Comparison of ENCODE assay signal across 12 cellular contexts in genomic region chr19:16117594-16118033, GRCh38. TPM values are rescaled to one million over a fixed set of nuclear protein-coding genes. Genes with fewer than 3 reads are reported as not detected.
DNase-seq lines count a peak whose midpoint lies in the region; ATAC-seq, FAIRE-seq and TF ChIP-seq lines count a peak whose summit lies in the region.
"Had no signal": no experiment of that assay in that cellular context is flagged by ENCODE, and none has a peak within 500 bp of the region (broad histone marks: within the 10 kb centered on the region; RNA-seq: fewer than 3 reads in every experiment).

No MANE protein-coding gene starts in this region.

- 86% methylated on average over 7 of the region's 11 CpGs; no CpG with 5 or more reads in 1 of the 2 experiments for WGBS in IMR-90 (ENCODE audit: extremely low coverage in 2 of 2, insufficient read length in 1 of 2), 2 experiments

- H4K20me1 ChIP-seq in IMR-90 (ENCODE audit: insufficient read depth, low read length), result peaks cover 24% of the 10 kb centered on the region; the same call in 1 of the 2 replicates

- H2BK120ac ChIP-seq in IMR-90 (ENCODE audit: low read depth, low read length), result no peak overlapping the region

- no peak overlapping the region for H4K91ac ChIP-seq in IMR-90 (ENCODE audit: insufficient read depth, low read depth, low read length)

- no peak overlapping the region for H2BK20ac ChIP-seq in IMR-90 (ENCODE audit: low read depth, low read length)

- H2BK5ac ChIP-seq in IMR-90 (ENCODE audit: low read depth, low read length, poor library complexity, severe bottlenecking), result no peak overlapping the region

- no peak overlapping the region for H3K4ac ChIP-seq in IMR-90 (ENCODE audit: low read depth, low read length)

- peak overlapping the region; percentile 73 to 91 for H3K27ac Mint-ChIP-seq in activated naive CD4-positive, alpha-beta T cell treated with anti-CD3 and anti-CD28 coated beads, Interleukin-2, amount 50 U/mL, for 72 hours

- dilution Hi-C loops in IMR-90 (cut with HindIII; ENCODE audit: low sequenced_read_pairs, unreplicated experiment), result no loop called here

- H4K5ac ChIP-seq in IMR-90 (ENCODE audit: low read depth, low read length), result no peak overlapping the region

- no TSS peak for BruUV-seq in IMR-90 (replicated peaks; lab: Mats Ljungman, UMichigan)

- peak; percentile 90 for FAIRE-seq in GM12891 (lab: Jason Lieb, UNC)
- FAIRE-seq: G401.6, HTR-8/SVneo had no signal

- no peak overlapping the region for H2AFZ ChIP-seq in IMR-90 (replicated peaks; ENCODE audit: low read length, poor library complexity)

- intact Hi-C loops in IMR-90 (cut with micrococcal nuclease), result no loop called here

- H3K4me3 ChIP-seq in IMR-90 (ENCODE audit: insufficient read depth, low read depth, low read length) (no peak overlapping the region), retinal pigment epithelial cell (ENCODE audit: low read length) (no peak overlapping the region), right atrium auricular region (no peak overlapping the region)

- TF ChIP-seq CTCF in IMR-90 (conservative IDR thresholded peaks at IDR 0.05; ENCODE audit: low read depth, low read length), result 0 out of 2 replicates have a peak, but pooled peaks have one; percentile 10
- peak; percentile 13 for TF ChIP-seq CTCF in retinal pigment epithelial cell (conservative IDR thresholded peaks at IDR 0.05; ENCODE audit: low read depth, low read length)
- TF ChIP-seq CTCF in right atrium auricular region (IDR thresholded peaks at IDR 0.05), result no peak

- H3K9me3 ChIP-seq in IMR-90 (ENCODE audit: control insufficient read depth, insufficient read depth, low read length), result no peaks in the 10 kb centered on the region
- no peaks in the 10 kb centered on the region for H3K9me3 ChIP-seq in right atrium auricular region

- H3K4me1 ChIP-seq in IMR-90 (ENCODE audit: control insufficient read depth, insufficient read depth, low read length), result peaks cover 2% of the 10 kb centered on the region
- peaks cover 0 to 30% of the 10 kb centered on the region in 2 donors for H3K4me1 ChIP-seq in right atrium auricular region

- no peak overlapping the region for H3K18ac ChIP-seq in IMR-90 (ENCODE audit: low read depth, low read length)

- peak overlapping the region; percentile 65 for H2AK9ac ChIP-seq in IMR-90 (replicated peaks; ENCODE audit: low read depth, low read length, poor library complexity)

- CTCF ChIA-PET in IMR-90 (lab: Yijun Ruan, JAX), result no interaction called here

- no peak overlapping the region for H4K8ac ChIP-seq in IMR-90 (ENCODE audit: low read depth in 2 of 2, low read length in 2 of 2)

- H3K56ac ChIP-seq in IMR-90 (ENCODE audit: extremely low read depth, insufficient read depth, low read length), result no peak overlapping the region

- TF ChIP-seq POLR2A in GM12891 (IDR thresholded peaks at IDR 0.05; ENCODE audit: low read depth, low read length) (0 out of 2 replicates have a peak, but pooled peaks have one; percentile 3), IMR-90 (IDR thresholded peaks at IDR 0.05; ENCODE audit: low read depth, low read length) (no peak)

- peak; percentile 16; the same call in 1 of the 2 replicates for TF ChIP-seq RAD21 in IMR-90 (IDR thresholded peaks at IDR 0.05; ENCODE audit: low read length)

- DNase-seq in GM12891 (ENCODE audit: insufficient read length, low spot score) (no peak), IMR-90 (no peak), retinal pigment epithelial cell (ENCODE audit: low read depth) (no peak), NCI-H82 treated with DMSO at 0.1 percent for 48 hours (lab: John Stamatoyannopoulos, UW; ENCODE audit: unreplicated experiment) (no peak), NCI-H187 treated with DMSO at 0.1 percent for 48 hours (lab: John Stamatoyannopoulos, UW) (no peak), right atrium auricular region (ENCODE audit: low spot score) (no peak), C1 segment of cervical spinal cord (lab: John Stamatoyannopoulos, UW) (no peak)
- DNase-seq in activated naive CD4-positive, alpha-beta T cell treated with anti-CD3 and anti-CD28 coated beads, Interleukin-2, amount 50 U/mL, for 72 hours (ENCODE audit: low spot score in 2 of 2), result no peak
- DNase-seq: NCI-H774 had no signal

- H3K36me3 ChIP-seq in IMR-90 (ENCODE audit: control insufficient read depth, insufficient read depth, low read length) (peaks cover 42% of the 10 kb centered on the region), right atrium auricular region (peaks cover 43% of the 10 kb centered on the region)

- H3K36me3 Mint-ChIP-seq in activated naive CD4-positive, alpha-beta T cell treated with anti-CD3 and anti-CD28 coated beads, Interleukin-2, amount 50 U/mL, for 72 hours, result peaks cover 12 to 15% of the 10 kb centered on the region in 2 donors

- H3K4me2 ChIP-seq in IMR-90 (ENCODE audit: low read depth, low read length), result no peak overlapping the region

- no peaks in the 10 kb centered on the region for H3K27me3 ChIP-seq in IMR-90 (ENCODE audit: control insufficient read depth, insufficient read depth, low read length)
- H3K27me3 ChIP-seq in right atrium auricular region, result no peaks in the 10 kb centered on the region

- H3K9me3 Mint-ChIP-seq in activated naive CD4-positive, alpha-beta T cell treated with anti-CD3 and anti-CD28 coated beads, Interleukin-2, amount 50 U/mL, for 72 hours, result no peaks in the 10 kb centered on the region

- in situ Hi-C loops in IMR-90 (cut with MboI; ENCODE audit: low sequenced_read_pairs), result no loop called here

- no peak overlapping the region for H2AK5ac ChIP-seq in IMR-90 (ENCODE audit: low read depth, low read length)

- H3K14ac ChIP-seq in IMR-90 (replicated peaks; ENCODE audit: low read depth, low read length), result no peak overlapping the region

- POLR2A ChIA-PET in IMR-90 (lab: Charles Lee; ENCODE audit: unreplicated experiment), result no interaction called here

- no peak overlapping the region for H3K23ac ChIP-seq in IMR-90 (ENCODE audit: low read depth, low read length)

- ATAC-seq in IMR-90 (ENCODE audit: low read depth), result peak; percentile 44; the same call in 1 of the 2 replicates
- ATAC-seq in activated naive CD4-positive, alpha-beta T cell treated with anti-CD3 and anti-CD28 coated beads, Interleukin-2, amount 50 U/mL, for 72 hours, result no peak

- peaks cover 12% of the 10 kb centered on the region for H3K9me1 ChIP-seq in IMR-90 (ENCODE audit: insufficient read depth, low read length)

- no peak overlapping the region for H3K9ac ChIP-seq in IMR-90 (ENCODE audit: low read depth, low read length)

- H2BK15ac ChIP-seq in IMR-90 (ENCODE audit: low read depth, low read length), result no peak overlapping the region

- peaks cover 10 to 67% of the 10 kb centered on the region in 2 experiments for H3K79me1 ChIP-seq in IMR-90 (ENCODE audit: low read depth in 1 of 2, low read length in 2 of 2)

- H3K27ac ChIP-seq in IMR-90 (ENCODE audit: insufficient read depth, low read length), result no peak overlapping the region
- no peak overlapping the region for H3K27ac ChIP-seq in right atrium auricular region

TF ChIP-seq in GM12891, 5 proteins besides CTCF, POLR2A, EP300 and RAD21:
- TF ChIP-seq POLR2AphosphoS5 (IDR thresholded peaks at IDR 0.05; ENCODE audit: low read depth, low read length) (no peak), PAX5 (IDR thresholded peaks at IDR 0.05; ENCODE audit: insufficient read depth, low read length, severe bottlenecking) (peak; percentile 14)
TF ChIP-seq in GM12891: peak in this region for 1.

TF ChIP-seq in IMR-90, 13 proteins besides CTCF, POLR2A, EP300 and RAD21 (continues in another document):
- TF ChIP-seq CHD1 (IDR thresholded peaks at IDR 0.05; ENCODE audit: low read depth, low read length), result no peak
- TF ChIP-seq NFE2L2 (IDR thresholded peaks at IDR 0.05; ENCODE audit: low read depth, low read length), result no peak
- TF ChIP-seq CEBPB (IDR thresholded peaks at IDR 0.05; ENCODE audit: low read depth, low read length), result no peak
- TF ChIP-seq FOS (IDR thresholded peaks at IDR 0.05; ENCODE audit: low read depth, low read length), result no peak
- no peak for TF ChIP-seq MXI1 (IDR thresholded peaks at IDR 0.05; ENCODE audit: borderline replicate concordance, low read depth, low read length)

RNA-seq across cellular contexts. Expression of gene RAB8A, which starts 5.9 kb away (rescaled TPM):
- 118 TPM for polyA plus RNA-seq in GM12891 (2012; ENCODE audit: low read depth, missing spikeins)
- 135 and 158 TPM in 2 replicates for total RNA-seq in IMR-90 (2012; rRNA removed)
- polyA plus RNA-seq in IMR-90 (2012; rRNA removed), result 61.8 and 64.5 TPM in 2 replicates
- polyA plus RNA-seq in IMR-90 (2012; cell fraction: cytosol; rRNA removed), result 33.9 and 47.1 TPM in 2 replicates
- polyA plus RNA-seq in IMR-90 (2012; cell fraction: nucleus; rRNA removed; ENCODE audit: low replicate concordance), result 24.8 and 40.7 TPM in 2 replicates
- total RNA-seq in activated naive CD4-positive, alpha-beta T cell treated with anti-CD3 and anti-CD28 coated beads, Interleukin-2, amount 50 U/mL, for 72 hours, result 100 to 1,000 TPM; 125 to 155 TPM
- 10 to 100 TPM; 14.2 to 29.9 TPM for total RNA-seq in right atrium auricular region

RNA-seq across cellular contexts. Expression of gene HSH2D, which starts 25.9 kb away (rescaled TPM):
- polyA plus RNA-seq in GM12891 (2012; ENCODE audit: low read depth, missing spikeins), result 75.2 TPM
- not detected in 2 replicates for total RNA-seq in IMR-90 (2012; rRNA removed)
- polyA plus RNA-seq in IMR-90 (2012; rRNA removed), result not detected in 2 replicates
- polyA plus RNA-seq in IMR-90 (2012; cell fraction: cytosol; rRNA removed), result not detected in 2 replicates
- polyA plus RNA-seq in IMR-90 (2012; cell fraction: nucleus; rRNA removed; ENCODE audit: low replicate concordance), result not detected in 2 replicates
- total RNA-seq in activated naive CD4-positive, alpha-beta T cell treated with anti-CD3 and anti-CD28 coated beads, Interleukin-2, amount 50 U/mL, for 72 hours, result 10 to 100 TPM; 23.9 to 49.8 TPM
- 1 to 10 TPM in 1 of 2 donors, not detected in 1; 1.1 TPM for total RNA-seq in right atrium auricular region

RNA-seq across cellular contexts. Expression of gene TPM4, which starts 41.3 kb away (rescaled TPM):
- 247 TPM for polyA plus RNA-seq in GM12891 (2012; ENCODE audit: low read depth, missing spikeins)
- total RNA-seq in IMR-90 (2012; rRNA removed) (1,075 and 1,562 TPM in 2 replicates), right atrium auricular region (100 to 1,000 TPM; 163 to 194 TPM)
- 1,160 and 1,218 TPM in 2 replicates for polyA plus RNA-seq in IMR-90 (2012; rRNA removed)
- polyA plus RNA-seq in IMR-90 (2012; cell fraction: cytosol; rRNA removed), result 1,916 and 2,081 TPM in 2 replicates
- 535 and 1,052 TPM in 2 replicates for polyA plus RNA-seq in IMR-90 (2012; cell fraction: nucleus; rRNA removed; ENCODE audit: low replicate concordance)
- 100 to 1,000 TPM; 405 to 411 TPM for total RNA-seq in activated naive CD4-positive, alpha-beta T cell treated with anti-CD3 and anti-CD28 coated beads, Interleukin-2, amount 50 U/mL, for 72 hours

RNA-seq across cellular contexts. Expression of gene CIB3, which starts 55.7 kb away (rescaled TPM):
- polyA plus RNA-seq in GM12891 (2012; ENCODE audit: low read depth, missing spikeins), result not detected
- not detected in 2 replicates for total RNA-seq in IMR-90 (2012; rRNA removed)
- polyA plus RNA-seq in IMR-90 (2012; rRNA removed), result not detected in 2 replicates
- polyA plus RNA-seq in IMR-90 (2012; cell fraction: cytosol; rRNA removed), result not detected in 2 replicates
- not detected in 2 replicates for polyA plus RNA-seq in IMR-90 (2012; cell fraction: nucleus; rRNA removed; ENCODE audit: low replicate concordance)
- total RNA-seq in activated naive CD4-positive, alpha-beta T cell treated with anti-CD3 and anti-CD28 coated beads, Interleukin-2, amount 50 U/mL, for 72 hours, result 1 to 10 TPM in 1 of 2 donors, not detected in 1; 1.0 TPM
- total RNA-seq in right atrium auricular region, result not detected
- total RNA-seq: right cardiac atrium had no signal
- polyA plus RNA-seq: right cardiac atrium had no signal

Comparison
In these comparisons a context has a peak if more than half of its experiments do, and no peak if none do; other contexts are left out.
1. CTCF ChIP-seq: peak in IMR-90 (single experiment) and retinal pigment epithelial cell (single experiment); none in right atrium auricular region (0 of 2).
2. RNA of gene HSH2D, which starts 25.9 kb away (total RNA-seq): 23.9 to 49.8 TPM in activated naive CD4-positive, alpha-beta T cell treated with anti-CD3 and anti-CD28 coated beads, Interleukin-2, amount 50 U/mL, for 72 hours; 1.1 TPM in right atrium auricular region and not detected in IMR-90; every median in the first group is over 10 times any median in the second.